19 cellular contexts compared by ENCODE assay signal in genomic region chr5:85681871-85682270, GRCh38.
A peak's percentile ranks its signal among the peaks of the same experiment; 100 is the strongest.
DNase-seq lines count a peak whose midpoint lies in the region; ATAC-seq, FAIRE-seq and TF ChIP-seq lines count a peak whose summit lies in the region.
"Had no signal": no experiment of that assay in that cellular context is flagged by ENCODE, and none has a peak within 500 bp of the region (broad histone marks: within the 10 kb centered on the region; RNA-seq: fewer than 3 reads in every experiment).

No MANE protein-coding gene starts in this region.

- H3K27me3 ChIP-seq in K562 (ENCODE audit: control insufficient read depth in 2 of 2, insufficient read depth in 2 of 2, low read length in 2 of 2), result no peaks in the 10 kb centered on the region
- no peaks in the 10 kb centered on the region for H3K27me3 ChIP-seq in mesendoderm (ENCODE audit: insufficient read depth, low read length, poor library complexity)
- H3K27me3 ChIP-seq: BE2C had no signal

- no TSS peak for BruUV-seq in K562 (replicated peaks; lab: Mats Ljungman, UMichigan)

- H3K4me1 ChIP-seq in K562 (replicated peaks in 1 of 2; ENCODE audit: control insufficient read depth in 2 of 2, insufficient read depth in 2 of 2, low read length in 2 of 2) (no peaks in the 10 kb centered on the region), mesendoderm (ENCODE audit: control insufficient read depth, low read depth, low read length) (no peaks in the 10 kb centered on the region)
- H3K4me1 ChIP-seq: BE2C, HAP-1 had no signal

- CTCF ChIA-PET in K562 (lab: Yijun Ruan, JAX; ENCODE audit: low intra/inter-chr PET ratio), result no interaction called here

- H2BK120ac ChIP-seq in mesendoderm (ENCODE audit: low read depth, low read length), result no peak overlapping the region

- H3K56ac ChIP-seq in mesendoderm (ENCODE audit: low read length), result no peak overlapping the region

- no peak overlapping the region for H3K27ac ChIP-seq in K562 (ENCODE audit: extremely low read depth, low read depth, low read length)
- H3K27ac ChIP-seq in mesendoderm (ENCODE audit: low read depth, low read length), result no peak overlapping the region
- H3K27ac ChIP-seq: HL-60 had no signal

- no peak overlapping the region for H2BK5ac ChIP-seq in mesendoderm (ENCODE audit: low read length)

- no peaks in the 10 kb centered on the region for H4K20me1 ChIP-seq in K562 (replicated peaks; ENCODE audit: control insufficient read depth, insufficient read depth, low read length)

- H3K4me2 ChIP-seq in K562 (ENCODE audit: insufficient read depth, low read length) (no peak overlapping the region; the same call in 1 of the 2 replicates), mesendoderm (ENCODE audit: low read length) (no peak overlapping the region)

- no peak overlapping the region for H3K23ac ChIP-seq in mesendoderm (ENCODE audit: low read length)

- H2BK15ac ChIP-seq in mesendoderm (replicated peaks; ENCODE audit: low read depth), result no peak overlapping the region

- H3K4ac ChIP-seq in mesendoderm (ENCODE audit: low read depth, low read length), result no peak overlapping the region

- in situ Hi-C loops in K562 (cut with MboI), result no loop called here

- FAIRE-seq in H54 (lab: Jason Lieb, UNC) (peak; percentile 43), K562 (lab: Jason Lieb, UNC) (peak; percentile 74)
- FAIRE-seq: A204.1 had no signal

- no peak overlapping the region for H4K8ac ChIP-seq in mesendoderm (ENCODE audit: low read depth, low read length)

- TF ChIP-seq RAD21 in K562 (CRISPR knock-in tag; conservative IDR thresholded peaks at IDR 0.05 in 1 of 2, IDR thresholded peaks at IDR 0.05 in 1 of 2), result no peak

- no peak overlapping the region for H3K4me3 ChIP-seq in K562
- H3K4me3 ChIP-seq in mesendoderm (ENCODE audit: low read length), result no peak overlapping the region
- H3K4me3 ChIP-seq: HAP-1 had no signal

- intact Hi-C loops in K562 (cut with micrococcal nuclease), result no loop called here

- H3K79me1 ChIP-seq in mesendoderm (ENCODE audit: low read length), result no peaks in the 10 kb centered on the region

- DNase-seq in H54 (ENCODE audit: insufficient read length, low spot score) (no peak), NCI-H69 (lab: John Stamatoyannopoulos, UW) (peak; percentile 8), K562 (ENCODE audit: extremely low read depth in 1 of 4, low spot score in 3 of 4) (peak in 2 of 4 experiments; percentile 5 to 50), mesendoderm (peak; percentile 3), NCI-H748 (lab: John Stamatoyannopoulos, UW; ENCODE audit: unreplicated experiment) (no peak), iPS-NIHi7 (ENCODE audit: extremely low spot score) (no peak)
- DNase-seq in activated T-cell treated with anti-CD3 and anti-CD28 coated beads, Interleukin-2, amount 50 U/mL, for 48 hours, result no peak
- DNase-seq: ACHN; BE2C; C1 segment of cervical spinal cord; CD4-positive, CD25-positive, alpha-beta regulatory T cell; CD8-positive, alpha-beta memory T cell; DMS79 treated with DMSO at 0.1 percent for 48 hours; GF-D8; GOT3 had no signal

- H3K36me3 ChIP-seq in K562 (ENCODE audit: control insufficient read depth, insufficient read depth, low read length), result no peaks in the 10 kb centered on the region
- H3K36me3 ChIP-seq in mesendoderm (ENCODE audit: control insufficient read depth, insufficient read depth, low read length), result no peaks in the 10 kb centered on the region
- H3K36me3 ChIP-seq: BE2C, HAP-1 had no signal

- H2AFZ ChIP-seq in K562 (ENCODE audit: low read depth, low read length), result no peak overlapping the region

- H3K9me3 ChIP-seq in K562 (replicated peaks; ENCODE audit: control insufficient read depth, insufficient read depth, low read depth, low read length), result no peaks in the 10 kb centered on the region
- H3K9me3 ChIP-seq: BE2C, HAP-1 had no signal

- no peaks in the 10 kb centered on the region for H3K9me1 ChIP-seq in K562 (ENCODE audit: control insufficient read depth, insufficient read depth, low read length)

- TF ChIP-seq POLR2A in H54 (IDR thresholded peaks at IDR 0.05; ENCODE audit: low read depth, low read length) (no peak), K562 (conservative IDR thresholded peaks at IDR 0.05) (no peak)

- no peak overlapping the region for H2AK5ac ChIP-seq in mesendoderm (ENCODE audit: low read length)

- H3K18ac ChIP-seq in mesendoderm (ENCODE audit: low read length), result no peak overlapping the region

- H3K79me2 ChIP-seq in K562 (ENCODE audit: control insufficient read depth, insufficient read depth, low read length), result no peaks in the 10 kb centered on the region
- H3K79me2 ChIP-seq in mesendoderm (ENCODE audit: control insufficient read depth, insufficient read depth, low read length), result no peaks in the 10 kb centered on the region

- no peak overlapping the region for H3K9ac ChIP-seq in K562 (ENCODE audit: insufficient read depth in 1 of 2, low read depth in 2 of 2, low read length in 2 of 2)
- H3K9ac ChIP-seq in mesendoderm (ENCODE audit: low read length), result no peak overlapping the region

- TF ChIP-seq EP300 in K562 (IDR thresholded peaks at IDR 0.05; ENCODE audit: low read length), result no peak

- TF ChIP-seq CTCF in K562 (IDR thresholded peaks at IDR 0.05 in 2 of 3, conservative IDR thresholded peaks at IDR 0.05 in 1 of 3; ENCODE audit: insufficient read depth in 2 of 3, low read depth in 1 of 3, low read length in 3 of 3), result no peak

- 0% methylated on average over 2 of the region's 2 CpGs for WGBS in K562 (ENCODE audit: insufficient coverage, low coverage, missing lambda C conversion rate)
- no CpG with 5 or more reads among the region's 2 CpGs for WGBS in mesendoderm (ENCODE audit: extremely low coverage, insufficient coverage, low lambda C conversion rate)

- ATAC-seq in K562 (peak; percentile 75), HG03175 (IDR thresholded peaks at IDR 0.05; ENCODE audit: unreplicated experiment) (no peak)

- POLR2A ChIA-PET in K562 (lab: Yijun Ruan, JAX), result no interaction called here

- no peak overlapping the region for H4K5ac ChIP-seq in mesendoderm (ENCODE audit: low read length)

TF ChIP-seq in K562, 482 proteins besides CTCF, POLR2A, EP300 and RAD21 (continues in another document):
- TF ChIP-seq ZNF121 (CRISPR knock-in tag; conservative IDR thresholded peaks at IDR 0.05) (no peak), ZNF76 (CRISPR knock-in tag; IDR thresholded peaks at IDR 0.05; ENCODE audit: borderline replicate concordance) (no peak), TAL1 (IDR thresholded peaks at IDR 0.05) (peak; percentile 20; the same call in 1 of the 2 replicates), MAFG (tag; conservative IDR thresholded peaks at IDR 0.05) (no peak), CBFA2T2 (conservative IDR thresholded peaks at IDR 0.05) (peak; percentile 43), SRSF9 (IDR thresholded peaks at IDR 0.05; ENCODE audit: borderline replicate concordance, low read depth, low read length) (no peak), PHF21A (IDR thresholded peaks at IDR 0.05; ENCODE audit: borderline replicate concordance, low read depth) (no peak), CREB5 (CRISPR knock-in tag; IDR thresholded peaks at IDR 0.05) (no peak)

Comparison
In these comparisons a context has a peak if more than half of its experiments do, and no peak if none do; other contexts are left out.
1. DNase-seq: peak in NCI-H69 (single experiment) and mesendoderm (single experiment); none in H54 (single experiment), NCI-H748 (single experiment), activated T-cell treated with anti-CD3 and anti-CD28 coated beads, Interleukin-2, amount 50 U/mL, for 48 hours (0 of 2) and iPS-NIHi7 (single experiment).